ENCODE assay signal across 19 cellular contexts in genomic region chr1:185352067-185352466, GRCh38. TPM values are rescaled to one million over a fixed set of nuclear protein-coding genes. Genes with fewer than 3 reads are reported as not detected.
DNase-seq lines count a peak whose midpoint lies in the region; ATAC-seq, FAIRE-seq and TF ChIP-seq lines count a peak whose summit lies in the region.
"Had no signal": no experiment of that assay in that cellular context is flagged by ENCODE, and none has a peak within 500 bp of the region (broad histone marks: within the 10 kb centered on the region; RNA-seq: fewer than 3 reads in every experiment).

No MANE protein-coding gene starts in this region.

- 66% methylated on average over 1 of the region's 1 CpG for WGBS in right cardiac atrium

- H3K9me3 Mint-ChIP-seq in immature natural killer cell = no peaks in the 10 kb centered on the region
- H3K9me3 Mint-ChIP-seq: activated naive CD4-positive, alpha-beta T cell treated with anti-CD3 and anti-CD28 coated beads for 36 hours; stimulated activated naive CD8-positive, alpha-beta T cell treated with anti-CD3 and anti-CD28 coated beads, Interleukin-15, amount 100 ng/mL, for 72 hours had no signal

- H3K9me3 ChIP-seq in endothelial cell of umbilical vein (replicated peaks; ENCODE audit: control insufficient read depth, insufficient read depth, low read length) (no peaks in the 10 kb centered on the region), osteoblast (ENCODE audit: low read depth, low read length) (no peaks in the 10 kb centered on the region), right cardiac atrium (ENCODE audit: control insufficient read depth, low read length) (no peaks in the 10 kb centered on the region)
- H3K9me3 ChIP-seq: ascending aorta, esophagus muscularis mucosa, upper lobe of left lung had no signal

- H3K9me1 ChIP-seq in endothelial cell of umbilical vein (replicated peaks; ENCODE audit: control insufficient read depth, extremely low read depth, insufficient read depth, low read length) = no peaks in the 10 kb centered on the region

- no peak overlapping the region for H3K4me3 Mint-ChIP-seq in immature natural killer cell
- H3K4me3 Mint-ChIP-seq: activated naive CD4-positive, alpha-beta T cell treated with anti-CD3 and anti-CD28 coated beads for 36 hours; stimulated activated naive CD8-positive, alpha-beta T cell treated with anti-CD3 and anti-CD28 coated beads, Interleukin-15, amount 100 ng/mL, for 72 hours had no signal

- no peak for ATAC-seq in right cardiac atrium
- ATAC-seq: stimulated activated naive CD8-positive, alpha-beta T cell treated with anti-CD3 and anti-CD28 coated beads, Interleukin-15, amount 100 ng/mL, for 72 hours had no signal

- no peaks in the 10 kb centered on the region for H4K20me1 ChIP-seq in endothelial cell of umbilical vein (replicated peaks; ENCODE audit: control insufficient read depth, extremely low read depth, insufficient read depth, low read length)
- H4K20me1 ChIP-seq in osteoblast (ENCODE audit: insufficient read depth, low read length) = no peaks in the 10 kb centered on the region

- no peak for FAIRE-seq in endothelial cell of umbilical vein (lab: Jason Lieb, UNC)

- H3K9ac ChIP-seq in endothelial cell of umbilical vein (replicated peaks; ENCODE audit: extremely low read depth, insufficient read depth, low read length) = no peak overlapping the region

- peaks cover 0 to 3% (median 0%) of the 10 kb centered on the region in 3 donors for H3K36me3 Mint-ChIP-seq in immature natural killer cell

- no peak overlapping the region for H2AFZ ChIP-seq in endothelial cell of umbilical vein (ENCODE audit: low read depth, low read length)
- no peak overlapping the region for H2AFZ ChIP-seq in osteoblast (ENCODE audit: low read length)

- H3K36me3 ChIP-seq in endothelial cell of umbilical vein (ENCODE audit: control insufficient read depth in 2 of 2, extremely low read depth in 1 of 2, insufficient read depth in 2 of 2, low read length in 2 of 2) (no peaks in the 10 kb centered on the region), osteoblast (ENCODE audit: insufficient read depth, low read length) (no peaks in the 10 kb centered on the region)
- H3K36me3 ChIP-seq: ascending aorta, esophagus muscularis mucosa, upper lobe of left lung had no signal

- H3K4me1 ChIP-seq in endothelial cell of umbilical vein (ENCODE audit: control insufficient read depth, extremely low read depth, insufficient read depth, low read length) (peaks cover 4% of the 10 kb centered on the region), osteoblast (ENCODE audit: insufficient read depth, low read length) (no peaks in the 10 kb centered on the region), right cardiac atrium (ENCODE audit: control insufficient read depth, insufficient read depth, low read length) (no peaks in the 10 kb centered on the region)
- H3K4me1 ChIP-seq: ascending aorta, upper lobe of left lung had no signal

- H3K27me3 ChIP-seq in endothelial cell of umbilical vein (ENCODE audit: control insufficient read depth in 2 of 2, insufficient read depth in 2 of 2, low read length in 2 of 2) = no peaks in the 10 kb centered on the region
- no peaks in the 10 kb centered on the region for H3K27me3 ChIP-seq in osteoblast (ENCODE audit: insufficient read depth, low read length)
- no peaks in the 10 kb centered on the region for H3K27me3 ChIP-seq in right cardiac atrium (ENCODE audit: control insufficient read depth, insufficient read depth)
- H3K27me3 ChIP-seq: ascending aorta, esophagus muscularis mucosa, upper lobe of left lung had no signal

- H3K4me3 ChIP-seq in endothelial cell of umbilical vein (replicated peaks in 1 of 3; ENCODE audit: insufficient read depth in 1 of 3, low read depth in 1 of 3, low read length in 3 of 3) (no peak overlapping the region), osteoblast (ENCODE audit: insufficient read depth, low read length) (no peak overlapping the region), right cardiac atrium (ENCODE audit: low read length) (no peak overlapping the region)
- H3K4me3 ChIP-seq: ascending aorta, dorsolateral prefrontal cortex, esophagus muscularis mucosa, upper lobe of left lung had no signal

- H3K4me2 ChIP-seq in endothelial cell of umbilical vein (ENCODE audit: insufficient read depth, low read length) (no peak overlapping the region), osteoblast (ENCODE audit: insufficient read depth, low read length) (no peak overlapping the region)

- H3K27ac Mint-ChIP-seq in immature natural killer cell = no peak overlapping the region
- H3K27ac Mint-ChIP-seq: activated naive CD4-positive, alpha-beta T cell treated with anti-CD3 and anti-CD28 coated beads for 36 hours; progenitor cell of endocrine pancreas had no signal

- TF ChIP-seq CTCF in endothelial cell of umbilical vein (IDR thresholded peaks at IDR 0.05; ENCODE audit: extremely low read depth in 1 of 2, insufficient read depth in 1 of 2, low read depth in 1 of 2, low read length in 2 of 2) (no peak), osteoblast (IDR thresholded peaks at IDR 0.05; ENCODE audit: extremely low read depth, low read depth, low read length) (no peak)

- POLR2A ChIA-PET in endothelial cell of umbilical vein (lab: Charles Lee) = no interaction called here

- CTCF ChIA-PET in endothelial cell of umbilical vein (lab: Charles Lee) = interaction anchor here (0.7 to 1.2 kb wide), 2 partner anchors 11 to 13 kb away, joined by 3 to 4 read pairs; no protein-coding TSS in a partner anchor

- no TSS peak for BruUV-seq in endothelial cell of umbilical vein (replicated peaks; lab: Mats Ljungman, UMichigan)

- H3K79me2 ChIP-seq in endothelial cell of umbilical vein (ENCODE audit: control insufficient read depth, insufficient read depth, low read length) (no peaks in the 10 kb centered on the region), osteoblast (ENCODE audit: insufficient read depth, low read length) (no peaks in the 10 kb centered on the region)

- intact Hi-C loops in endothelial cell of umbilical vein (cut with micrococcal nuclease) = no loop called here
- intact Hi-C loops in right cardiac atrium (cut with DNase I) = no loop called here

- H3K27ac ChIP-seq in endothelial cell of umbilical vein (ENCODE audit: insufficient read depth, low read depth, low read length) = no peak overlapping the region
- no peak overlapping the region for H3K27ac ChIP-seq in osteoblast (ENCODE audit: low read depth, low read length)
- H3K27ac ChIP-seq in right cardiac atrium (ENCODE audit: low read length) = no peak overlapping the region
- H3K27ac ChIP-seq: ascending aorta, C4-2B, dorsolateral prefrontal cortex, esophagus muscularis mucosa, upper lobe of left lung had no signal

- no peak for TF ChIP-seq POLR2A in endothelial cell of umbilical vein (IDR thresholded peaks at IDR 0.05; ENCODE audit: low read depth, low read length)

- peaks cover 0 to 3% (median 2%) of the 10 kb centered on the region in 3 donors for H3K27me3 Mint-ChIP-seq in immature natural killer cell (ENCODE audit: low read depth in 3 of 3)
- H3K27me3 Mint-ChIP-seq: progenitor cell of endocrine pancreas; stimulated activated naive CD8-positive, alpha-beta T cell treated with anti-CD3 and anti-CD28 coated beads, Interleukin-15, amount 100 ng/mL, for 72 hours had no signal

- DNase-seq in NCI-H1417 (lab: John Stamatoyannopoulos, UW) = peak in 2 of 3 experiments; percentile 6 to 65
- no peak for DNase-seq in NCI-H1417 treated with DMSO at 0.1 percent for 48 hours (lab: John Stamatoyannopoulos, UW)
- peak; percentile 99 for DNase-seq in NCI-H526 treated with DMSO at 0.1 percent for 48 hours (lab: John Stamatoyannopoulos, UW)
- peak; percentile 63 for DNase-seq in endothelial cell of umbilical vein (ENCODE audit: low read depth, low spot score)
- peak; percentile 13 for DNase-seq in osteoblast (ENCODE audit: insufficient read length, low spot score, missing footprints)
- no peak for DNase-seq in immature natural killer cell
- DNase-seq in right cardiac atrium = no peak
- no peak for DNase-seq in midbrain (lab: John Stamatoyannopoulos, UW)
- DNase-seq: activated naive CD4-positive, alpha-beta T cell treated with anti-CD3 and anti-CD28 coated beads for 36 hours; dorsolateral prefrontal cortex; NCI-H226; SIG-M5; stimulated activated CD4-positive, alpha-beta T cell treated with anti-CD3 and anti-CD28 coated beads, Interleukin-15, amount 100 ng/mL, for 24 hours; stimulated activated naive CD8-positive, alpha-beta T cell treated with anti-CD3 and anti-CD28 coated beads, Interleukin-15, amount 100 ng/mL, for 72 hours; upper lobe of left lung had no signal

- dilution Hi-C loops in endothelial cell of umbilical vein (cut with MboI; ENCODE audit: extremely low pct_ligation_motif_present, low sequenced_read_pairs) = no loop called here

- H3K4me1 Mint-ChIP-seq in immature natural killer cell = peaks cover 9 to 31% of the 10 kb centered on the region in 2 donors

TF ChIP-seq in endothelial cell of umbilical vein, 7 proteins besides CTCF, POLR2A, EP300 and RAD21:
- TF ChIP-seq MYC (IDR thresholded peaks at IDR 0.05; ENCODE audit: low read depth, low read length) (no peak), JUN (IDR thresholded peaks at IDR 0.05; ENCODE audit: borderline replicate concordance, insufficient read depth, insufficient read length, low read depth) (no peak), GATA2 (IDR thresholded peaks at IDR 0.05; ENCODE audit: insufficient read depth, insufficient read length, low read depth, low read length) (no peak), MAX (IDR thresholded peaks at IDR 0.05; ENCODE audit: insufficient read depth, insufficient read length) (no peak), POLR2AphosphoS5 (IDR thresholded peaks at IDR 0.05; ENCODE audit: insufficient read depth, low read depth, low read length) (no peak), FOS (IDR thresholded peaks at IDR 0.05; ENCODE audit: borderline replicate concordance, insufficient read depth, low read length) (no peak), EZH2 (IDR thresholded peaks at IDR 0.05; ENCODE audit: borderline replicate concordance, low read depth, low read length, severe bottlenecking) (no peak)
TF ChIP-seq in endothelial cell of umbilical vein: peak in this region for 0.

RNA-seq across cellular contexts. Expression of gene IVNS1ABP, which starts 35.0 kb away (rescaled TPM):
- total RNA-seq in endothelial cell of umbilical vein (75.3 and 81.6 TPM in 2 replicates), osteoblast (91.6 and 94.8 TPM in 2 replicates), right cardiac atrium (10 to 100 TPM; 36.7 to 37.4 (median 37.1) TPM)
- polyA plus RNA-seq in endothelial cell of umbilical vein (19.9 and 26.3 TPM in 2 replicates), immature natural killer cell (100 to 1,000 TPM in 2 of 3 donors, 10 to 100 TPM in 1; 68.6 to 146 (median 110) TPM), right cardiac atrium (18.8 TPM)
- 20.7 and 23.9 TPM in 2 replicates for polyA plus RNA-seq in endothelial cell of umbilical vein (2011; cell fraction: cytosol; rRNA removed)
- polyA plus RNA-seq in endothelial cell of umbilical vein (2011; cell fraction: nucleus; rRNA removed) = 239 and 296 TPM in 2 replicates
- 41.0 and 52.8 TPM in 2 replicates for polyA plus RNA-seq in endothelial cell of umbilical vein (2012)
- 68.2 and 73.9 TPM in 2 replicates for polyA minus RNA-seq in endothelial cell of umbilical vein
- 22.8 TPM for polyA minus RNA-seq in endothelial cell of umbilical vein (2011; cell fraction: cytosol; rRNA and poly(A)+ RNA removed)
- 342 and 456 TPM in 2 replicates for polyA minus RNA-seq in endothelial cell of umbilical vein (2011; cell fraction: nucleus; rRNA and poly(A)+ RNA removed)

Comparison
In these comparisons a context has a peak if more than half of its experiments do, and no peak if none do; other contexts are left out.
1. DNase-seq: peak in NCI-H1417 (2 of 3), NCI-H526 treated with DMSO at 0.1 percent for 48 hours (single experiment), endothelial cell of umbilical vein (single experiment) and osteoblast (single experiment); none in NCI-H1417 treated with DMSO at 0.1 percent for 48 hours (single experiment), immature natural killer cell (0 of 3), right cardiac atrium (0 of 3) and midbrain (single experiment).